Comparison of ENCODE assay signal across 8 cellular contexts in the genomic region with DNA sequence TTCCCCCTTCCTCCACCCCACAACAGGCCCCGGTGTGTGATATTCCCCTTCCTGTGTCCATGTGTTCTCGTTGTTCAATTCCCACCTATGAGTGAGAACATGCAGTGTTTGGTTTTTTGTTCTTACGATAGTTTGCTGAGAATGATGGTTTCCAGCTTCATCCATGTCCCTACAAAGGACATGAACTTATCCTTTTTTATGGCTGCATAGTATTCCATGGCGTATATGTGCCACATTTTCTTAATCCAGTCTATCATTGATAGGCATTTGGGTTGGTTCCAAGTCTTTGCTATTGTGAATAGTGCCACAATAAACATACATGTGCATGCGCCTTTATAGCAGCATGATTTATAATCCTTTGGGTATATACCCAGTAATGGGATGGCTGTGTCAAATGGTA. TPM values are rescaled to one million over a fixed set of nuclear protein-coding genes. Genes with fewer than 3 reads are reported as not detected.
"Had no signal": no experiment of that assay in that cellular context is flagged by ENCODE, and none has a peak within 500 bp of the region (broad histone marks: within the 10 kb centered on the region; RNA-seq: fewer than 3 reads in every experiment).

No MANE protein-coding gene starts in this region.

RNA-seq across cellular contexts. Expression of gene RPRML, which starts 24.8 kb away (rescaled TPM):
- total RNA-seq: PC-9, Right ventricle myocardium inferior, Right ventricle myocardium superior, RPMI7951, SJSA1, SK-MEL-5, T-cell had no signal
- polyA plus RNA-seq: SK-N-SH had no signal
